In genomic region chr18:50334546-50335152, GRCh38 we compare ENCODE assay signal across 17 cellular contexts. TPM values are rescaled to one million over a fixed set of nuclear protein-coding genes. Genes with fewer than 3 reads are reported as not detected.
DNase-seq lines count a peak whose midpoint lies in the region; ATAC-seq lines count a peak whose summit lies in the region.
"Had no signal": no experiment of that assay in that cellular context is flagged by ENCODE, and none has a peak within 500 bp of the region (broad histone marks: within the 10 kb centered on the region; RNA-seq: fewer than 3 reads in every experiment).

No MANE protein-coding gene starts in this region.

- H3K36me3 Mint-ChIP-seq in dendritic cell treated with granulocyte-macrophage colony-stimulating factor and Interleukin-4, amounts not matched to agents 40 ng/mL and 50 ng/mL, for 4 days (ENCODE audit: low read depth): no peaks in the 10 kb centered on the region
- H3K36me3 Mint-ChIP-seq: activated CD8-positive, alpha-beta memory T cell treated with anti-CD3 and anti-CD28 coated beads, Interleukin-2, amount 10 ng/mL, durations not matched to agents 7 days and 5 days; CD4-positive, CD25-positive, alpha-beta regulatory T cell had no signal

- H3K27ac Mint-ChIP-seq in dendritic cell treated with granulocyte-macrophage colony-stimulating factor and Interleukin-4, amounts not matched to agents 40 ng/mL and 50 ng/mL, for 4 days: peak overlapping the region; percentile 60
- H3K27ac Mint-ChIP-seq: activated CD8-positive, alpha-beta memory T cell treated with anti-CD3 and anti-CD28 coated beads, Interleukin-2, amount 10 ng/mL, durations not matched to agents 7 days and 5 days; activated naive CD8-positive, alpha-beta T cell treated with anti-CD3 and anti-CD28 coated beads, Interleukin-2, amount 50 U/mL, for 24 hours; CD4-positive, CD25-positive, alpha-beta regulatory T cell; GM23338 had no signal

- H3K27me3 Mint-ChIP-seq in dendritic cell treated with granulocyte-macrophage colony-stimulating factor and Interleukin-4, amounts not matched to agents 40 ng/mL and 50 ng/mL, for 4 days: peaks cover 2% of the 10 kb centered on the region

- ATAC-seq in GM18907 (IDR thresholded peaks at IDR 0.05; ENCODE audit: unreplicated experiment) (peak; percentile 76), GM21737 (IDR thresholded peaks at IDR 0.05; ENCODE audit: unreplicated experiment) (peak; percentile 81), HG03354 (IDR thresholded peaks at IDR 0.05; ENCODE audit: poor library complexity, severe bottlenecking, unreplicated experiment) (peak; percentile 73), GM19035 (IDR thresholded peaks at IDR 0.05; ENCODE audit: unreplicated experiment) (no peak)
- ATAC-seq: activated CD8-positive, alpha-beta memory T cell treated with anti-CD3 and anti-CD28 coated beads, Interleukin-2, amount 10 ng/mL, durations not matched to agents 7 days and 5 days; activated naive CD8-positive, alpha-beta T cell treated with anti-CD3 and anti-CD28 coated beads, Interleukin-2, amount 50 U/mL, for 24 hours; GM23338; left cardiac atrium had no signal

- peaks cover 58% of the 10 kb centered on the region for H3K4me1 Mint-ChIP-seq in dendritic cell treated with granulocyte-macrophage colony-stimulating factor and Interleukin-4, amounts not matched to agents 40 ng/mL and 50 ng/mL, for 4 days (ENCODE audit: low read depth)
- H3K4me1 Mint-ChIP-seq: activated CD8-positive, alpha-beta memory T cell treated with anti-CD3 and anti-CD28 coated beads, Interleukin-2, amount 10 ng/mL, durations not matched to agents 7 days and 5 days; CD4-positive, CD25-positive, alpha-beta regulatory T cell; GM23338 had no signal

- H3K4me3 Mint-ChIP-seq in dendritic cell treated with granulocyte-macrophage colony-stimulating factor and Interleukin-4, amounts not matched to agents 40 ng/mL and 50 ng/mL, for 4 days: no peak overlapping the region
- H3K4me3 Mint-ChIP-seq: activated CD8-positive, alpha-beta memory T cell treated with anti-CD3 and anti-CD28 coated beads, Interleukin-2, amount 10 ng/mL, durations not matched to agents 7 days and 5 days; activated naive CD8-positive, alpha-beta T cell treated with anti-CD3 and anti-CD28 coated beads, Interleukin-2, amount 50 U/mL, for 24 hours; CD4-positive, CD25-positive, alpha-beta regulatory T cell; GM23338 had no signal

- H3K9me3 Mint-ChIP-seq in dendritic cell treated with granulocyte-macrophage colony-stimulating factor and Interleukin-4, amounts not matched to agents 40 ng/mL and 50 ng/mL, for 4 days: no peaks in the 10 kb centered on the region

- intact Hi-C loops in dendritic cell treated with granulocyte-macrophage colony-stimulating factor and Interleukin-4, amounts not matched to agents 40 ng/mL and 50 ng/mL, for 4 days (cut with micrococcal nuclease): no loop called here

- DNase-seq in dermis blood vessel endothelial cell (no peak), NCI-H1105 treated with DMSO at 0.1 percent for 48 hours (lab: John Stamatoyannopoulos, UW) (no peak), DMS 273 treated with DMSO at 0.1 percent for 48 hours (lab: John Stamatoyannopoulos, UW) (no peak)
- DNase-seq: activated CD8-positive, alpha-beta memory T cell treated with anti-CD3 and anti-CD28 coated beads, Interleukin-2, amount 10 ng/mL, durations not matched to agents 7 days and 5 days; activated naive CD8-positive, alpha-beta T cell treated with anti-CD3 and anti-CD28 coated beads, Interleukin-2, amount 50 U/mL, for 24 hours; CD4-positive, CD25-positive, alpha-beta regulatory T cell; dorsolateral prefrontal cortex; left cardiac atrium; NCI-H1930; stimulated activated CD4-positive, alpha-beta T cell treated with anti-CD3 and anti-CD28 coated beads, Interleukin-12 subunit alpha, Interleukin-12 subunit beta, amount 100 ng/mL, for 4 hours; stimulated activated CD8-positive, alpha-beta memory T cell treated with anti-CD3 and anti-CD28 coated beads, Interleukin-4, amount 100 ng/mL, for 48 hours had no signal

RNA-seq across cellular contexts. Expression of gene SKA1, which starts 40.2 kb away (rescaled TPM):
- 4.6 and 18.0 TPM in 2 replicates for total RNA-seq in dermis blood vessel endothelial cell

RNA-seq across cellular contexts. Expression of gene CXXC1, which starts 47.2 kb away (rescaled TPM):
- 49.7 and 51.3 TPM in 2 replicates for total RNA-seq in dermis blood vessel endothelial cell

RNA-seq across cellular contexts. Expression of gene MBD1, which starts 53.3 kb away (rescaled TPM):
- 68.7 and 74.9 TPM in 2 replicates for total RNA-seq in dermis blood vessel endothelial cell
